8 cellular contexts compared by ENCODE assay signal in the genomic region with DNA sequence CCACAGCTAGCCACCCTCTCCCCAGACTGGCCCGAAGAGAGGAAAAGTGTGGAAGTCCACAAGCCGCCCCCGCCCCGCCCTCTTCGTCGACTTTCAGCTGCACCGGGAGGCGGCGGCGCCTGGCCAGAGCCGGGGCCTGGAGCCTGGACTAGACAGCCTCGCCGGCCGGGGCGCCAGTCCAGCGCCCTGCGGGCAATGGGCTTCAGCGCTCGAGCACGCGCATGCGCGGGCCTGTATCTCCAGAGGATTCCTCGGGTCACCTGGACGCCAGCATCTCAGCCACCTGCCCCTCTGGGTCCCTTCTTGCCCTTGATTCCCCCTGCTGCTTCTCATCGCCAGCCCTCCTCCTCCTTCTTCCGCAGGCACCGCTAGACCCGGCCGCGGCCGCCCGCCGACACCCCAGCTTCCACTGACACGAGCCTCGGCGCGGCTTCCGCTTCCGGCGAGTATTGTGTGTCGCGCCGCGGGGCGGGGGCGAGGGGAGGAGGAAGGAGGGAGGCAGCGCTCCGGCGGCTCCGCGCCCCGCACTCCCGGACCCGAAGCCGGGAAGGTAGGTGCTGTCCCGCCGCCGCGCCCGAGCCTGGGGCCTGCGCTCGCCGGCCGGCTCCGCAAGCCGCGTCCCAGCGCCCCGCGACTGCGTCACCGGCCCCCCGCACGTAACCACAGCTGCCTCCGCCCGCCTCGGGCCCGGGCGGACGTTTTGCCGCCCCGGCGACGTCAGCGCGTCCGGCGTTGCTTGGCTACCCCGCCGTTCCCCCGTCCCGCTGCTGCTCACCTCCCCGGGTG. TPM values are rescaled to one million over a fixed set of nuclear protein-coding genes. Genes with fewer than 3 reads are reported as not detected.
DNase-seq lines count a peak whose midpoint lies in the region; ATAC-seq, FAIRE-seq and TF ChIP-seq lines count a peak whose summit lies in the region.

TSS of gene TRIM39 (plus strand) at position 482 of the 786 bp plus-strand sequence. CDS start 2,391 bp downstream, outside the sequence.

- H3K4me3 ChIP-seq in AG04449 (ENCODE audit: low read depth, low read length) (peak within 1 kb of the TSS; percentile 95), WI38 (ENCODE audit: low read depth, low read length) (peak within 1 kb of the TSS; percentile 98), breast epithelium (peak within 1 kb of the TSS; percentile 66 to 86 (median 70)), small intestine (ENCODE audit: low read depth in 1 of 2, low read length in 2 of 2) (peak within 1 kb of the TSS; percentile 84 to 86)

- H3K36me3 ChIP-seq in breast epithelium = no peaks in the 10 kb centered on the region
- H3K36me3 ChIP-seq in small intestine (ENCODE audit: control insufficient read depth in 2 of 2, insufficient read depth in 2 of 2, low read length in 2 of 2) = peaks cover 2 to 6% of the 10 kb centered on the region in 2 donors

- TF ChIP-seq POLR2A in breast epithelium (IDR thresholded peaks at IDR 0.05) = peak; percentile 70

- H3K9me3 ChIP-seq in breast epithelium (no peaks in the 10 kb centered on the region), small intestine (ENCODE audit: control insufficient read depth, low read depth) (no peaks in the 10 kb centered on the region)

- ATAC-seq in GM18873 (IDR thresholded peaks at IDR 0.05; ENCODE audit: low FRiP score, unreplicated experiment) (peak; percentile 57), HG03108 (IDR thresholded peaks at IDR 0.05; ENCODE audit: unreplicated experiment) (peak; percentile 62)

- H3K27me3 ChIP-seq in breast epithelium = no peaks in the 10 kb centered on the region
- no peaks in the 10 kb centered on the region for H3K27me3 ChIP-seq in small intestine (ENCODE audit: control insufficient read depth in 2 of 2, insufficient read depth in 2 of 2, low read length in 2 of 2)

- POLR2A ChIA-PET in AG04449 (lab: Yijun Ruan, JAX) = interaction anchor here (0.7 to 1.3 kb wide), 3 partner anchors 9 to 42 kb away, joined by 3 to 6 read pairs (median 3); no protein-coding TSS in a partner anchor

- DNase-seq in AG04449 (ENCODE audit: low read depth, low spot score) = no peak
- peak; percentile 83 for DNase-seq in NCI-H226
- DNase-seq in breast epithelium (ENCODE audit: low spot score in 2 of 2) = peak; percentile 76 to 78
- DNase-seq in iPS-NIHi11 (ENCODE audit: low spot score) = peak; percentile 91
- DNase-seq in small intestine = peak; percentile 89

- no peak for TF ChIP-seq CTCF in AG04449 (IDR thresholded peaks at IDR 0.05; ENCODE audit: insufficient read depth, low read length, missing control alignments)
- TF ChIP-seq CTCF in WI38 (IDR thresholded peaks at IDR 0.05; ENCODE audit: low read depth, low read length) = no peak
- peak in 1 of 3 donors; percentile 13 for TF ChIP-seq CTCF in breast epithelium (IDR thresholded peaks at IDR 0.05)

- CTCF ChIA-PET in AG04449 (lab: Yijun Ruan, JAX) = interaction anchor here (1.0 to 1.3 kb wide), 2 partner anchors 106 to 113 kb away, joined by 3 to 5 read pairs; no protein-coding TSS in a partner anchor

- peaks cover 5 to 6% of the 10 kb centered on the region in 2 donors for H3K4me1 ChIP-seq in breast epithelium
- peaks cover 4 to 13% of the 10 kb centered on the region in 2 donors for H3K4me1 ChIP-seq in small intestine (ENCODE audit: control insufficient read depth in 2 of 2, insufficient read depth in 1 of 2, low read depth in 1 of 2, low read length in 1 of 2)

- intact Hi-C loops in breast epithelium (cut with DNase I; ENCODE audit: low total_unique reads) = no loop called here

- whole genome bisulfite sequencing in small intestine, 3 donors = 0 to 1% (median 0%) methylated on average over 81 to 94 of the region's 94 CpGs

- FAIRE-seq in small intestine (lab: Jason Lieb, UNC) = no peak

- H3K27ac ChIP-seq in breast epithelium = peak within 1 kb of the TSS; percentile 98 to 99
- H3K27ac ChIP-seq in small intestine (ENCODE audit: low read depth in 1 of 2, low read length in 1 of 2) = peak within 1 kb of the TSS; percentile 99 to 100

RNA-seq across cellular contexts. Expression of gene TRIM39, which starts in this region (rescaled TPM):
- total RNA-seq in breast epithelium = 10 to 100 TPM; 10.8 to 21.2 (median 12.6) TPM
- polyA plus RNA-seq in small intestine = 1 to 10 TPM; 8.9 to 9.8 (median 8.9) TPM
